ENCODE assay signal across 1 cellular context in genomic region chr13:78121459-78122348, GRCh38.
TF ChIP-seq lines count a peak whose summit lies in the region.

No MANE protein-coding gene starts in this region.

TF ChIP-seq in Ishikawa, 13 proteins besides CTCF, POLR2A, EP300 and RAD21 (continued from another document):
- no peak for TF ChIP-seq USF1 (IDR thresholded peaks at IDR 0.05)
- no peak for TF ChIP-seq TEAD4 (IDR thresholded peaks at IDR 0.05)
- TF ChIP-seq EGR1 (IDR thresholded peaks at IDR 0.05) = no peak
- TF ChIP-seq NFIC (IDR thresholded peaks at IDR 0.05) = no peak
- TF ChIP-seq CREB1 (IDR thresholded peaks at IDR 0.05; ENCODE audit: low read depth) = no peak
TF ChIP-seq in Ishikawa: peak in this region for 0.
